ENCODE assay signal across 8 cellular contexts in genomic region chr5:32172908-32173393, GRCh38. TPM values are rescaled to one million over a fixed set of nuclear protein-coding genes. Genes with fewer than 3 reads are reported as not detected.
A peak's percentile ranks its signal among the peaks of the same experiment; 100 is the strongest.
DNase-seq lines count a peak whose midpoint lies in the region; ATAC-seq and TF ChIP-seq lines count a peak whose summit lies in the region.

No MANE protein-coding gene starts in this region.

- TF ChIP-seq CTCF in SK-N-SH (IDR thresholded peaks at IDR 0.05) (no peak), psoas muscle (IDR thresholded peaks at IDR 0.05) (no peak)

- no peak for ATAC-seq in psoas muscle
- ATAC-seq in GM19023 (IDR thresholded peaks at IDR 0.05; ENCODE audit: unreplicated experiment): no peak

- H3K9me3 ChIP-seq in SK-N-SH (no peaks in the 10 kb centered on the region), psoas muscle (no peaks in the 10 kb centered on the region)

- H3K9me2 ChIP-seq in SK-N-SH: no peaks in the 10 kb centered on the region

- H3K9ac ChIP-seq in SK-N-SH: peak overlapping the region; percentile 100

- peak overlapping the region; percentile 86 to 96 for H3K4me3 ChIP-seq in SK-N-SH (ENCODE audit: low read depth in 2 of 2, low read length in 1 of 2)
- H3K4me3 ChIP-seq in psoas muscle: peak overlapping the region; percentile 100

- intact Hi-C loops in psoas muscle (cut with DNase I): loop anchor here in 1 of 2 donors (10.0 kb wide), 1 partner anchor 52 kb away; no protein-coding TSS in a partner anchor

- H3K36me3 ChIP-seq in SK-N-SH (replicated peaks in 1 of 2; ENCODE audit: control insufficient read depth in 1 of 2, insufficient read depth in 2 of 2, low read length in 1 of 2) (peaks cover 29 to 39% of the 10 kb centered on the region in 2 experiments), psoas muscle (ENCODE audit: insufficient read depth in 1 of 2, low read depth in 1 of 2) (peaks cover 0 to 27% of the 10 kb centered on the region in 2 donors)

- POLR2A ChIA-PET in SK-N-SH (lab: Yijun Ruan, JAX): interaction anchor here (0.6 to 2.0 kb wide), 2 partner anchors 17 to 334 kb away, joined by 3 to 9 read pairs; no protein-coding TSS in a partner anchor

- TF ChIP-seq RAD21 in SK-N-SH (IDR thresholded peaks at IDR 0.05; ENCODE audit: low read length): no peak

- H3K79me2 ChIP-seq in SK-N-SH (ENCODE audit: insufficient read depth): peaks cover 72% of the 10 kb centered on the region

- no peak for TF ChIP-seq EP300 in SK-N-SH (IDR thresholded peaks at IDR 0.05; ENCODE audit: borderline replicate concordance in 1 of 2, low read depth in 1 of 2, low read length in 1 of 2)

- peak overlapping the region; percentile 100 for H3K4me2 ChIP-seq in SK-N-SH

- H4K20me1 ChIP-seq in SK-N-SH (ENCODE audit: insufficient read depth): peaks cover 54% of the 10 kb centered on the region

- H3F3A ChIP-seq in SK-N-SH (replicated peaks; ENCODE audit: insufficient read depth): peaks cover 26% of the 10 kb centered on the region

- H3K27ac ChIP-seq in SK-N-SH (ENCODE audit: low read depth in 2 of 2, low read length in 1 of 2): peak overlapping the region; percentile 96 to 98
- H3K27ac ChIP-seq in psoas muscle: peak overlapping the region; percentile 100

- H2AFZ ChIP-seq in SK-N-SH (ENCODE audit: low read depth): no peak overlapping the region

- WGBS in SK-N-SH (ENCODE audit: low lambda C conversion rate): under 1% methylated on average over 9 of the region's 9 CpGs
- WGBS in psoas muscle, 3 donors: 0 to 1% (median 1%) methylated on average over 9 of the region's 9 CpGs

- DNase-seq in DMS53 (lab: John Stamatoyannopoulos, UW) (peak; percentile 44), DMS53 treated with DMSO at 0.1 percent for 48 hours (lab: John Stamatoyannopoulos, UW; ENCODE audit: unreplicated experiment) (no peak), SK-N-SH (no peak), fibroblast of peridontal ligament (ENCODE audit: extremely low read depth) (peak; percentile 70), psoas muscle (no peak)
- DNase-seq in stimulated activated CD4-positive, alpha-beta T cell treated with anti-CD3 and anti-CD28 coated beads, Interleukin-15, amount 100 ng/mL, for 24 hours: no peak
- no peak for DNase-seq in stimulated activated CD4-positive, alpha-beta T cell treated with anti-CD3 and anti-CD28 coated beads, Interleukin-4, amount 100 ng/mL, for 24 hours

- H3K27me3 ChIP-seq in SK-N-SH (ENCODE audit: insufficient read depth): no peaks in the 10 kb centered on the region
- H3K27me3 ChIP-seq in psoas muscle (ENCODE audit: insufficient read depth in 3 of 3, low read length in 2 of 3): no peaks in the 10 kb centered on the region

- H3K4me1 ChIP-seq in SK-N-SH (ENCODE audit: control insufficient read depth in 1 of 2, insufficient read depth in 2 of 2, low read depth in 1 of 2, low read length in 1 of 2) (peaks cover 7 to 20% of the 10 kb centered on the region in 2 experiments; a peak in 3 of 4 replicates), psoas muscle (peaks cover 44% of the 10 kb centered on the region)

- CTCF ChIA-PET in SK-N-SH (lab: Yijun Ruan, JAX): interaction anchor here (1.1 to 2.2 kb wide), 3 partner anchors 21 to 80 kb away, joined by 3 to 9 read pairs (median 6); no protein-coding TSS in a partner anchor

TF ChIP-seq in SK-N-SH, 30 proteins besides CTCF, POLR2A, EP300 and RAD21:
- TF ChIP-seq MXI1 (IDR thresholded peaks at IDR 0.05; ENCODE audit: low read depth, low read length) (peak; percentile 2; the same call in 1 of the 2 replicates), MAX (IDR thresholded peaks at IDR 0.05; ENCODE audit: low read depth) (0 out of 2 replicates have a peak, but pooled peaks have one; percentile 1), FOSL2 (IDR thresholded peaks at IDR 0.05; ENCODE audit: borderline replicate concordance, low read depth) (no peak), ZBTB33 (IDR thresholded peaks at IDR 0.05; ENCODE audit: borderline replicate concordance, low read depth) (no peak)

RNA-seq across cellular contexts. Expression of gene GOLPH3, which starts 1.2 kb away (rescaled TPM):
- polyA plus RNA-seq in SK-N-SH (2012; rRNA removed) (25.5 and 30.7 TPM in 2 replicates), psoas muscle (10 to 100 TPM; 25.4 to 36.8 (median 31.0) TPM)
- polyA plus RNA-seq in SK-N-SH (2012; cell fraction: cytosol; rRNA removed): 38.4 and 38.5 TPM in 2 replicates
- polyA plus RNA-seq in SK-N-SH (2012; cell fraction: nucleus; rRNA removed): 13.7 and 19.2 TPM in 2 replicates
- 10 to 100 TPM; 23.0 to 55.3 (median 35.0) TPM for total RNA-seq in psoas muscle

Comparison
In these comparisons a context has a peak if more than half of its experiments do, and no peak if none do; other contexts are left out.
1. DNase-seq: peak in DMS53 (single experiment) and fibroblast of peridontal ligament (single experiment); none in DMS53 treated with DMSO at 0.1 percent for 48 hours (single experiment), SK-N-SH (single experiment), psoas muscle (0 of 2), stimulated activated CD4-positive, alpha-beta T cell treated with anti-CD3 and anti-CD28 coated beads, Interleukin-15, amount 100 ng/mL, for 24 hours (single experiment) and stimulated activated CD4-positive, alpha-beta T cell treated with anti-CD3 and anti-CD28 coated beads, Interleukin-4, amount 100 ng/mL, for 24 hours (single experiment).